ENCODE assay signal across 8 cellular contexts in genomic region chr6:122869437-122870024, GRCh38.
DNase-seq lines count a peak whose midpoint lies in the region; ATAC-seq, FAIRE-seq and TF ChIP-seq lines count a peak whose summit lies in the region.

No MANE protein-coding gene starts in this region.

- H3K4me3 ChIP-seq in choroid plexus epithelial cell (ENCODE audit: low read depth, low read length) = no peak overlapping the region
- H3K4me3 ChIP-seq in lung = no peak overlapping the region
- no peak overlapping the region for H3K4me3 ChIP-seq in vagina

- H3K4me1 ChIP-seq in lung (ENCODE audit: control insufficient read depth in 2 of 2, insufficient read depth in 2 of 2, low read length in 2 of 2) (no peaks in the 10 kb centered on the region), vagina (no peaks in the 10 kb centered on the region)

- peak; percentile 6 for DNase-seq in GF-D8 (lab: John Stamatoyannopoulos, UW)
- peak; percentile 22 for DNase-seq in HTR-8/SVneo (ENCODE audit: insufficient read length, low spot score)
- peak; percentile 45 for DNase-seq in NCI-H82 treated with DMSO at 0.1 percent for 48 hours (lab: John Stamatoyannopoulos, UW; ENCODE audit: unreplicated experiment)
- DNase-seq in choroid plexus epithelial cell (ENCODE audit: low read depth) = peak; percentile 87
- DNase-seq in lung (ENCODE audit: low spot score) = no peak
- no peak for DNase-seq in vagina (ENCODE audit: extremely low spot score in 2 of 2)

- intact Hi-C loops in vagina (cut with DNase I) = no loop called here

- H3K9me3 ChIP-seq in lung (ENCODE audit: control insufficient read depth in 2 of 2, insufficient read depth in 1 of 2, low read length in 1 of 2) (no peaks in the 10 kb centered on the region), vagina (no peaks in the 10 kb centered on the region)

- no peak for FAIRE-seq in HTR-8/SVneo (lab: Jason Lieb, UNC)

- peak; percentile 80 for ATAC-seq in GM21515 (IDR thresholded peaks at IDR 0.05; ENCODE audit: unreplicated experiment)
- ATAC-seq in lung (ENCODE audit: insufficient read depth, low FRiP score) = peak; percentile 75
- ATAC-seq in GM19397 (IDR thresholded peaks at IDR 0.05; ENCODE audit: unreplicated experiment) = no peak

- peak; percentile 95 for TF ChIP-seq CTCF in choroid plexus epithelial cell (conservative IDR thresholded peaks at IDR 0.05; ENCODE audit: low read depth, low read length)
- no peak for TF ChIP-seq CTCF in lung (IDR thresholded peaks at IDR 0.05; ENCODE audit: control extremely low read depth, extremely low read depth)
- TF ChIP-seq CTCF in vagina (IDR thresholded peaks at IDR 0.05) = peak in 1 of 3 experiments; percentile 30

- H3K27me3 ChIP-seq in lung (ENCODE audit: control insufficient read depth, insufficient read depth) (no peaks in the 10 kb centered on the region), vagina (no peaks in the 10 kb centered on the region)

- no peak overlapping the region for H3K27ac ChIP-seq in lung (ENCODE audit: low read depth in 1 of 2, low read length in 1 of 2)
- H3K27ac ChIP-seq in vagina = no peak overlapping the region

- no peak for TF ChIP-seq POLR2A in vagina (IDR thresholded peaks at IDR 0.05)

- H3K36me3 ChIP-seq in lung (ENCODE audit: control insufficient read depth in 2 of 2, insufficient read depth in 2 of 2, low read length in 2 of 2) = no peaks in the 10 kb centered on the region
- no peaks in the 10 kb centered on the region for H3K36me3 ChIP-seq in vagina

Comparison
In these comparisons a context has a peak if more than half of its experiments do, and no peak if none do; other contexts are left out.
1. DNase-seq: peak in GF-D8 (single experiment), HTR-8/SVneo (single experiment), NCI-H82 treated with DMSO at 0.1 percent for 48 hours (single experiment) and choroid plexus epithelial cell (single experiment); none in lung (single experiment) and vagina (0 of 2).